8 cellular contexts compared by ENCODE assay signal in the genomic region with DNA sequence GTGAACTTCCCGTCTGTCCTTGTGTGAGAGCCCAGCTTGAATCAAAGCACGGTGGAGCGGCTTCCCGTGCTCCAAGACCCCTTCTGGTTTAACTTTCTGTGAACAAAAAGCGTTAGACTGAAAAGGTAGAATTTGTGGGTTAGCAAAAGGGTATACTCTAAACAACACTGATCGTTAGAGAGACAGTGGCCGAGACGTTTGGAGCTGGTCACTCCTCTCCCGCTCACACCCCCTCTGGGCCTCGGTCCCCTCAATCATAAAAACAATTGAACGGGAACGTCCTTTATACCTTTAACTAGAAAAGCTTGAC. TPM values are rescaled to one million over a fixed set of nuclear protein-coding genes. Genes with fewer than 3 reads are reported as not detected.
DNase-seq lines count a peak whose midpoint lies in the region; ATAC-seq and TF ChIP-seq lines count a peak whose summit lies in the region.

No MANE protein-coding gene starts in this region.

- no peak for DNase-seq in SJSA1 (ENCODE audit: low read depth in 1 of 2, low spot score in 2 of 2)
- no peak for DNase-seq in fibroblast of the aortic adventitia (ENCODE audit: low read depth)
- no peak for DNase-seq in retinal pigment epithelial cell (ENCODE audit: low read depth)
- no peak for DNase-seq in GM10266 (ENCODE audit: extremely low spot score)
- DNase-seq in HT-29 (ENCODE audit: low spot score): no peak
- no peak for DNase-seq in NCI-H82 treated with DMSO at 0.1 percent for 48 hours (lab: John Stamatoyannopoulos, UW; ENCODE audit: unreplicated experiment)

- H3K4me3 ChIP-seq in SJSA1: peak overlapping the region; percentile 61
- H3K4me3 ChIP-seq in fibroblast of the aortic adventitia (ENCODE audit: low read depth, low read length): peak overlapping the region; percentile 96
- H3K4me3 ChIP-seq in retinal pigment epithelial cell (ENCODE audit: low read length): peak overlapping the region; percentile 97

- H3K36me3 ChIP-seq in SJSA1: peaks cover 72% of the 10 kb centered on the region

- no peaks in the 10 kb centered on the region for H3K27me3 ChIP-seq in SJSA1 (replicated peaks)

- peaks cover 9% of the 10 kb centered on the region for H3K4me1 ChIP-seq in SJSA1 (replicated peaks)

- no peak for TF ChIP-seq CTCF in fibroblast of the aortic adventitia (IDR thresholded peaks at IDR 0.05; ENCODE audit: insufficient read depth, low read length)
- no peak for TF ChIP-seq CTCF in retinal pigment epithelial cell (conservative IDR thresholded peaks at IDR 0.05; ENCODE audit: low read depth, low read length)
- no peak for TF ChIP-seq CTCF in GM10266 (IDR thresholded peaks at IDR 0.05; ENCODE audit: control insufficient read depth, insufficient read depth, low read depth, missing control alignments)

- ATAC-seq in GM19023 (IDR thresholded peaks at IDR 0.05; ENCODE audit: unreplicated experiment): peak; percentile 4
- no peak for ATAC-seq in HG03280 (IDR thresholded peaks at IDR 0.05; ENCODE audit: unreplicated experiment)

- H3K9me3 ChIP-seq in SJSA1 (replicated peaks): no peaks in the 10 kb centered on the region

- peak overlapping the region; percentile 40 for H3K27ac ChIP-seq in SJSA1

RNA-seq across cellular contexts. Expression of a gene that starts 0.5 kb away (rescaled TPM):
- 29.6 and 30.7 TPM in 2 replicates for total RNA-seq in SJSA1 (2014; rRNA removed; shearing (Covaris generic))
- 12.4 and 49.6 TPM in 2 replicates for total RNA-seq in fibroblast of the aortic adventitia (ENCODE audit: low replicate concordance)
- total RNA-seq in HT-29 (2014; rRNA removed; shearing (Covaris generic)): 34.8 and 38.8 TPM in 2 replicates

RNA-seq across cellular contexts. Expression of a gene that starts 36.7 kb away (rescaled TPM):
- 18.3 and 27.0 TPM in 2 replicates for total RNA-seq in SJSA1 (2014; rRNA removed; shearing (Covaris generic))
- 31.8 and 44.1 TPM in 2 replicates for total RNA-seq in fibroblast of the aortic adventitia (ENCODE audit: low replicate concordance)
- total RNA-seq in HT-29 (2014; rRNA removed; shearing (Covaris generic)): 37.4 and 39.8 TPM in 2 replicates

RNA-seq across cellular contexts. Expression of a gene that starts 40.4 kb away (rescaled TPM):
- total RNA-seq in SJSA1 (2014; rRNA removed; shearing (Covaris generic)): not detected in 2 replicates
- total RNA-seq in fibroblast of the aortic adventitia (ENCODE audit: low replicate concordance): not detected in 2 replicates
- not detected in 2 replicates for total RNA-seq in HT-29 (2014; rRNA removed; shearing (Covaris generic))
